In the genomic region with DNA sequence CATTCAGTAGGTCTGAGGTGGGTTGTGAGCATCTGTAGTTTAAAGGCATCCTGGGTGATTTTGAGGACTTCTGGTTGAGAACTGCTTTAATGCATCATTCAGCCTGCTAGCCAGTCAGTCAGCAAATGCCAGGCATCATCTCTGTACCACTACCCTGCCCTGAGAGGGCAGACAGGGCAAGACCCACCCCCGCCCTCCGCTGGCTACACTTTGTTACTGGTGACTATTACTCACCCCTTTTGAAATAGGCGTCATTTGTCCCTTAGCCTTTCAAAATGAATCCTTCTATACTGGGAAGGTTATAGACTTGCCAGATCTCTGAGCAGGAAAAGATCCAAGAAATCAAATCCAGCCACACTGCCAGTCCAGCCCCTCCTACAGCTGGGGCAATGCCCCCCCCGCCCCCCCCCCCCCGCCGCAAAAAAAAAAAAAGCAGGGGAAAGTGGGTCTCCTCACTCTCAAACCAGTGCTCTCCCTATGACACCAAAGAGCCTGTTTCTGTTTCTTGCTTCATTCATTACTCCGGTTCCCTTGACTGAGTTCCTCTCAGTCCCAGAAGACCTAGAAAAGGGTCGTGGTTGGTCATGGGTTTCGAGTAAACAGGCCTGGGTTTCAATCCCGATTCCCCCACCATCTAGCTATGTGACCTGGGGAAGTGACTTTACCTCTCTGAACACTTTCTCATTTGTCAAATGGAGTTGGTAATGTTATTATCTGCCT, we compare ENCODE assay signal across 13 cellular contexts. TPM values are rescaled to one million over a fixed set of nuclear protein-coding genes. Genes with fewer than 3 reads are reported as not detected.
DNase-seq lines count a peak whose midpoint lies in the region; ATAC-seq and TF ChIP-seq lines count a peak whose summit lies in the region.
"Had no signal": no experiment of that assay in that cellular context is flagged by ENCODE, and none has a peak within 500 bp of the region (broad histone marks: within the 10 kb centered on the region; RNA-seq: fewer than 3 reads in every experiment).

No MANE protein-coding gene starts in this region.

- intact Hi-C loops in heart left ventricle (cut with DNase I) (loop anchor here in 2 of 10 donors (10.0 kb wide), 2 partner anchors 300 to 380 kb away; a partner anchor contains a TSS), right cardiac atrium (cut with DNase I) (no loop called here)

- TF ChIP-seq POLR2A in heart left ventricle (IDR thresholded peaks at IDR 0.05) (no peak), suprapubic skin (IDR thresholded peaks at IDR 0.05) (no peak)

- H3K9me3 ChIP-seq in heart left ventricle (no peaks in the 10 kb centered on the region), right cardiac atrium (ENCODE audit: control insufficient read depth, low read length) (no peaks in the 10 kb centered on the region), MG63 (no peaks in the 10 kb centered on the region), suprapubic skin (no peaks in the 10 kb centered on the region)

- no peak for TF ChIP-seq EP300 in suprapubic skin (IDR thresholded peaks at IDR 0.05)

- H3K4me1 ChIP-seq in heart left ventricle, result peaks cover 6 to 84% (median 67%) of the 10 kb centered on the region in 12 donors
- H3K4me1 ChIP-seq in right cardiac atrium (ENCODE audit: control insufficient read depth, insufficient read depth, low read length), result peaks cover 15% of the 10 kb centered on the region
- H3K4me1 ChIP-seq in suprapubic skin, result peaks cover 83% of the 10 kb centered on the region
- H3K4me1 ChIP-seq: foreskin keratinocyte had no signal

- H3K27ac ChIP-seq in heart left ventricle, result peak overlapping the region in 9 of 12 donors; percentile 60 to 76 (median 68)
- H3K27ac ChIP-seq in right cardiac atrium (ENCODE audit: low read length), result no peak overlapping the region
- peak overlapping the region; percentile 70 for H3K27ac ChIP-seq in suprapubic skin
- H3K27ac ChIP-seq: foreskin keratinocyte had no signal

- ATAC-seq in heart left ventricle (peak in 2 of 4 donors; percentile 3 to 23), right cardiac atrium (no peak)
- ATAC-seq: foreskin keratinocyte, HCT116 had no signal

- H3K4me3 ChIP-seq in heart left ventricle (no peak overlapping the region), right cardiac atrium (ENCODE audit: low read length) (no peak overlapping the region), MG63 (no peak overlapping the region), suprapubic skin (no peak overlapping the region)
- H3K4me3 ChIP-seq: smooth muscle cell had no signal

- DNase-seq in heart left ventricle (peak in 2 of 5 donors; percentile 42 to 48), right cardiac atrium (no peak), MG63 (peak; percentile 88), fibroblast of gingiva (ENCODE audit: low read depth) (peak; percentile 38), suprapubic skin (ENCODE audit: low spot score in 2 of 2) (no peak), T-helper 9 cell (no peak), NCI-H526 treated with DMSO at 0.1 percent for 48 hours (lab: John Stamatoyannopoulos, UW) (no peak), SKM-1 (lab: John Stamatoyannopoulos, UW; ENCODE audit: unreplicated experiment) (no peak)
- DNase-seq: activated CD4-positive, alpha-beta T cell treated with anti-CD3 and anti-CD28 coated beads, Interleukin-2, amount 10 ng/mL, durations not matched to agents 7 days and 5 days; foreskin keratinocyte; NCI-H2029 had no signal

- H3K27me3 ChIP-seq in heart left ventricle (no peaks in the 10 kb centered on the region), right cardiac atrium (ENCODE audit: control insufficient read depth, insufficient read depth) (no peaks in the 10 kb centered on the region), MG63 (no peaks in the 10 kb centered on the region), suprapubic skin (no peaks in the 10 kb centered on the region)
- H3K27me3 ChIP-seq: foreskin keratinocyte had no signal

- TF ChIP-seq CTCF in heart left ventricle (IDR thresholded peaks at IDR 0.05) (no peak), suprapubic skin (IDR thresholded peaks at IDR 0.05) (no peak)

- H3K36me3 ChIP-seq in heart left ventricle, result peaks cover 0 to 37% (median 19%) of the 10 kb centered on the region in 9 donors
- H3K36me3 ChIP-seq in MG63, result peaks cover 10% of the 10 kb centered on the region
- H3K36me3 ChIP-seq in suprapubic skin, result peaks cover 30% of the 10 kb centered on the region

- WGBS in heart left ventricle, 4 donors, result 76 to 83% (median 77%) methylated on average over 9 to 10 of the region's 10 CpGs
- 68% methylated on average over 10 of the region's 10 CpGs for WGBS in right cardiac atrium
- 66% methylated on average over 10 of the region's 10 CpGs for WGBS in suprapubic skin

RNA-seq across cellular contexts. Expression of a gene that starts 4.4 kb away (rescaled TPM):
- total RNA-seq in heart left ventricle (10 to 100 TPM; 39.8 to 92.3 (median 48.5) TPM), right cardiac atrium (10 to 100 TPM; 34.7 to 48.2 (median 40.5) TPM), suprapubic skin (10 to 100 TPM; 21.9 to 39.3 (median 26.9) TPM)
- polyA plus RNA-seq in heart left ventricle (10 to 100 TPM; 28.9 to 53.2 TPM), right cardiac atrium (26.4 TPM)
- total RNA-seq in MG63 (2014; rRNA removed; shearing (Covaris generic); ENCODE audit: low replicate concordance), result 12.9 and 18.8 TPM in 2 replicates

RNA-seq across cellular contexts. Expression of a gene that starts 15.3 kb away (rescaled TPM):
- total RNA-seq in heart left ventricle, result 100 to 1,000 TPM; 123 to 319 (median 214) TPM
- 100 to 1,000 TPM; 135 to 146 TPM for polyA plus RNA-seq in heart left ventricle
- total RNA-seq in right cardiac atrium, result 100 to 1,000 TPM; 125 to 195 (median 180) TPM
- polyA plus RNA-seq in right cardiac atrium, result 130 TPM
- 18.2 and 24.3 TPM in 2 replicates for total RNA-seq in MG63 (2014; rRNA removed; shearing (Covaris generic); ENCODE audit: low replicate concordance)
- 10 to 100 TPM; 35.2 to 79.3 (median 48.1) TPM for total RNA-seq in suprapubic skin

RNA-seq across cellular contexts. Expression of a gene that starts 54.9 kb away (rescaled TPM):
- total RNA-seq in heart left ventricle (1 to 10 TPM in 1 of 9 donors, under 1 TPM in 2, not detected in 6; 0.25 to 1.5 (median 0.27) TPM), right cardiac atrium (under 1 TPM in 1 of 4 donors, not detected in 3; 0.34 TPM), suprapubic skin (under 1 TPM in 3 of 4 donors, not detected in 1; 0.26 to 0.89 (median 0.49) TPM)
- polyA plus RNA-seq in heart left ventricle (under 1 TPM in 1 of 2 donors, not detected in 1; 0.19 TPM), right cardiac atrium (not detected)
- total RNA-seq in MG63 (2014; rRNA removed; shearing (Covaris generic); ENCODE audit: low replicate concordance), result 10.3 and 20.6 TPM in 2 replicates

Comparison
In these comparisons a context has a peak if more than half of its experiments do, and no peak if none do; other contexts are left out.
1. DNase-seq: peak in MG63 (single experiment) and fibroblast of gingiva (single experiment); none in right cardiac atrium (0 of 3), suprapubic skin (0 of 2), T-helper 9 cell (single experiment), NCI-H526 treated with DMSO at 0.1 percent for 48 hours (single experiment) and SKM-1 (single experiment).